Comparison of ENCODE assay signal across 8 cellular contexts in genomic region chr1:26541816-26542711, GRCh38. TPM values are rescaled to one million over a fixed set of nuclear protein-coding genes. Genes with fewer than 3 reads are reported as not detected.
DNase-seq lines count a peak whose midpoint lies in the region; ATAC-seq, FAIRE-seq and TF ChIP-seq lines count a peak whose summit lies in the region.

No MANE protein-coding gene starts in this region.

- POLR2A ChIA-PET in WTC11 (lab: Charles Lee) (interaction anchor here (1.3 to 1.4 kb wide), 2 partner anchors 12 to 41 kb away, joined by 3 to 5 read pairs; partner anchors contain the start of gene RPS6KA1), HepG2 (lab: Yijun Ruan, JAX) (no interaction called here)

- H3K4me3 ChIP-seq in DOHH2 (ENCODE audit: low read length): peak overlapping the region; percentile 78
- H3K4me3 ChIP-seq in cardiac fibroblast (replicated peaks in 1 of 2; ENCODE audit: low read depth in 2 of 2, low read length in 2 of 2): no peak overlapping the region
- H3K4me3 ChIP-seq in HepG2 (replicated peaks in 1 of 3; ENCODE audit: insufficient read depth in 1 of 3, low read depth in 2 of 3, low read length in 3 of 3): no peak overlapping the region

- peaks cover 12% of the 10 kb centered on the region for H3K36me3 ChIP-seq in DOHH2 (ENCODE audit: control insufficient read depth, low read length)
- peaks cover 8 to 16% of the 10 kb centered on the region in 2 experiments for H3K36me3 ChIP-seq in HepG2 (replicated peaks in 1 of 2; ENCODE audit: control insufficient read depth in 1 of 2, insufficient read depth in 2 of 2, low read length in 2 of 2)

- no TSS peak for BruUV-seq in HepG2 (replicated peaks; lab: Mats Ljungman, UMichigan)

- TF ChIP-seq CTCF in DOHH2 (IDR thresholded peaks at IDR 0.05; ENCODE audit: low read depth, low read length, poor library complexity, severe bottlenecking): peak; percentile 58
- TF ChIP-seq CTCF in WTC11 (IDR thresholded peaks at IDR 0.05): no peak
- peak; percentile 31 for TF ChIP-seq CTCF in cardiac fibroblast (IDR thresholded peaks at IDR 0.05; ENCODE audit: low read depth, low read length)
- no peak; the same call in 1 of the 2 replicates for TF ChIP-seq CTCF in HepG2 (CRISPR knock-in tag; IDR thresholded peaks at IDR 0.05)

- peak overlapping the region; percentile 98 for H3K4me2 ChIP-seq in DOHH2 (ENCODE audit: low read length)
- no peak overlapping the region for H3K4me2 ChIP-seq in HepG2 (ENCODE audit: low read depth, low read length)

- no peak for TF ChIP-seq POLR2A in HepG2 (IDR thresholded peaks at IDR 0.05; ENCODE audit: insufficient read depth in 1 of 2, low read depth in 2 of 2, low read length in 2 of 2)

- H3F3A ChIP-seq in DOHH2 (ENCODE audit: control insufficient read depth, insufficient read depth): peaks cover 30% of the 10 kb centered on the region

- H3K9me3 ChIP-seq in DOHH2 (ENCODE audit: control insufficient read depth, insufficient read depth, low read length): no peaks in the 10 kb centered on the region
- no peaks in the 10 kb centered on the region for H3K9me3 ChIP-seq in HepG2 (ENCODE audit: low read length)

- peaks cover 26% of the 10 kb centered on the region for H3K4me1 Mint-ChIP-seq in WTC11

- H3K4me3 Mint-ChIP-seq in WTC11: no peak overlapping the region

- intact Hi-C loops in HepG2 (cut with micrococcal nuclease; ENCODE audit: unreplicated experiment): no loop called here

- in situ Hi-C loops in HepG2 (cut with HindIII; ENCODE audit: extremely low pct_ligation_motif_present, low pct_unique_long_range_greater_than_20kb): no loop called here

- H3K9ac ChIP-seq in HepG2 (ENCODE audit: insufficient read depth, low read depth, low read length): no peak overlapping the region

- no peak for FAIRE-seq in HepG2 (lab: Jason Lieb, UNC)

- peak overlapping the region; percentile 40 for H3K27ac Mint-ChIP-seq in WTC11

- ATAC-seq in GM21423 (IDR thresholded peaks at IDR 0.05; ENCODE audit: unreplicated experiment): peak; percentile 50
- ATAC-seq in WTC11: peak; percentile 93
- ATAC-seq in HepG2: peak; percentile 80

- no peaks in the 10 kb centered on the region for H3K9me2 ChIP-seq in DOHH2 (replicated peaks; ENCODE audit: control insufficient read depth, low read length)

- H3K27ac ChIP-seq in DOHH2 (ENCODE audit: low read depth, low read length) (peak overlapping the region; percentile 95), HepG2 (ENCODE audit: extremely low read length, insufficient read depth, low read length) (no peak overlapping the region)

- H3K9me3 Mint-ChIP-seq in WTC11: no peaks in the 10 kb centered on the region

- no peak overlapping the region for H2AFZ ChIP-seq in HepG2 (ENCODE audit: low read length)

- no peak for TF ChIP-seq RAD21 in HepG2 (CRISPR knock-in tag; IDR thresholded peaks at IDR 0.05)

- peaks cover 11% of the 10 kb centered on the region for H3K36me3 Mint-ChIP-seq in WTC11

- peaks cover 25% of the 10 kb centered on the region for H3K79me2 ChIP-seq in DOHH2 (ENCODE audit: control insufficient read depth, low read length)
- no peaks in the 10 kb centered on the region for H3K79me2 ChIP-seq in HepG2 (ENCODE audit: insufficient read depth, low read length)

- DNase-seq in HuH-7 (ENCODE audit: low spot score) (peak; percentile 76), WTC11 (ENCODE audit: low spot score) (peak; percentile 73), cardiac fibroblast (ENCODE audit: low read depth in 2 of 2) (peak; percentile 80 to 95), HepG2 (ENCODE audit: low spot score) (peak; percentile 47), NCI-H2171 treated with DMSO at 0.1 percent for 48 hours (lab: John Stamatoyannopoulos, UW) (no peak)
- DNase-seq in stimulated activated CD4-positive, alpha-beta T cell treated with anti-CD3 and anti-CD28 coated beads, TNF-alpha, amount 100 ng/mL, for 48 hours (ENCODE audit: low read depth in 3 of 3): peak; percentile 65 to 74 (median 68)

- no peaks in the 10 kb centered on the region for H3K27me3 ChIP-seq in DOHH2 (ENCODE audit: control insufficient read depth, low read length)
- H3K27me3 ChIP-seq in HepG2 (ENCODE audit: control insufficient read depth in 1 of 2, insufficient read depth in 2 of 2, low read length in 2 of 2): no peaks in the 10 kb centered on the region

- H3K27me3 Mint-ChIP-seq in WTC11 (ENCODE audit: low read depth): no peaks in the 10 kb centered on the region

- H4K20me1 ChIP-seq in DOHH2 (ENCODE audit: control insufficient read depth, insufficient read depth, low read depth, low read length) (no peaks in the 10 kb centered on the region; the same call in 1 of the 2 replicates), HepG2 (ENCODE audit: insufficient read depth, low read length) (peaks cover 2% of the 10 kb centered on the region)

- CTCF ChIA-PET in WTC11 (lab: Charles Lee): interaction anchor here (0.8 to 5.4 kb wide), 10 partner anchors 11 to 326 kb away, joined by 3 to 85 read pairs (median 6); partner anchors contain the start of genes PIGV and RPS6KA1
- CTCF ChIA-PET in HepG2 (lab: Yijun Ruan, JAX; ENCODE audit: low intra/inter-chr PET ratio, low total read pairs): interaction anchor here (0.7 kb wide), 1 partner anchor 11 kb away, joined by 3 read pairs; no protein-coding TSS in a partner anchor

- 88% methylated on average over 9 of the region's 18 CpGs for WGBS in HepG2 (ENCODE audit: low lambda C conversion rate)

- peaks cover 97% of the 10 kb centered on the region for H3K4me1 ChIP-seq in DOHH2 (ENCODE audit: control insufficient read depth, low read length)
- H3K4me1 ChIP-seq in HepG2 (ENCODE audit: insufficient read depth, low read length): peaks cover 25% of the 10 kb centered on the region

- no peak for TF ChIP-seq EP300 in HepG2 (IDR thresholded peaks at IDR 0.05; ENCODE audit: low read depth in 2 of 2, low read length in 2 of 2)
- TF ChIP-seq EP300 in HepG2 (CRISPR knock-in tag; IDR thresholded peaks at IDR 0.05; ENCODE audit: borderline replicate concordance): no peak

TF ChIP-seq in HepG2, 621 proteins besides CTCF, POLR2A, EP300 and RAD21 (continues in another document):
- TF ChIP-seq ELF3 (CRISPR knock-in tag; IDR thresholded peaks at IDR 0.05) (peak; percentile 70), ZFP36L1 (CRISPR knock-in tag; IDR thresholded peaks at IDR 0.05) (no peak), AGO2 (optimal IDR thresholded peaks at IDR 0.05; ENCODE audit: low read depth, low read length) (no peak)
- TF ChIP-seq, protein P1, sequence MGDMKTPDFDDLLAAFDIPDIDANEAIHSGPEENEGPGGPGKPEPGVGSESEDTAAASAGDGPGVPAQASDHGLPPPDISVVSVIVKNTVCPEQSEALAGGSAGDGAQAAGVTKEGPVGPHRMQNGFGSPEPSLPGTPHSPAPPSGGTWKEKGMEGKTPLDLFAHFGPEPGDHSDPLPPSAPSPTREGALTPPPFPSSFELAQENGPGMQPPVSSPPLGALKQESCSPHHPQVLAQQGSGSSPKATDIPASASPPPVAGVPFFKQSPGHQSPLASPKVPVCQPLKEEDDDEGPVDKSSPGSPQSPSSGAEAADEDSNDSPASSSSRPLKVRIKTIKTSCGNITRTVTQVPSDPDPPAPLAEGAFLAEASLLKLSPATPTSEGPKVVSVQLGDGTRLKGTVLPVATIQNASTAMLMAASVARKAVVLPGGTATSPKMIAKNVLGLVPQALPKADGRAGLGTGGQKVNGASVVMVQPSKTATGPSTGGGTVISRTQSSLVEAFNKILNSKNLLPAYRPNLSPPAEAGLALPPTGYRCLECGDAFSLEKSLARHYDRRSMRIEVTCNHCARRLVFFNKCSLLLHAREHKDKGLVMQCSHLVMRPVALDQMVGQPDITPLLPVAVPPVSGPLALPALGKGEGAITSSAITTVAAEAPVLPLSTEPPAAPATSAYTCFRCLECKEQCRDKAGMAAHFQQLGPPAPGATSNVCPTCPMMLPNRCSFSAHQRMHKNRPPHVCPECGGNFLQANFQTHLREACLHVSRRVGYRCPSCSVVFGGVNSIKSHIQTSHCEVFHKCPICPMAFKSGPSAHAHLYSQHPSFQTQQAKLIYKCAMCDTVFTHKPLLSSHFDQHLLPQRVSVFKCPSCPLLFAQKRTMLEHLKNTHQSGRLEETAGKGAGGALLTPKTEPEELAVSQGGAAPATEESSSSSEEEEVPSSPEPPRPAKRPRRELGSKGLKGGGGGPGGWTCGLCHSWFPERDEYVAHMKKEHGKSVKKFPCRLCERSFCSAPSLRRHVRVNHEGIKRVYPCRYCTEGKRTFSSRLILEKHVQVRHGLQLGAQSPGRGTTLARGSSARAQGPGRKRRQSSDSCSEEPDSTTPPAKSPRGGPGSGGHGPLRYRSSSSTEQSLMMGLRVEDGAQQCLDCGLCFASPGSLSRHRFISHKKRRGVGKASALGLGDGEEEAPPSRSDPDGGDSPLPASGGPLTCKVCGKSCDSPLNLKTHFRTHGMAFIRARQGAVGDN (CRISPR knock-in tag; IDR thresholded peaks at IDR 0.05): peak; percentile 40; the same call in 1 of the 2 replicates

RNA-seq across cellular contexts. Expression of gene RPS6KA1, which starts 12.5 kb away (rescaled TPM):
- 55.6 to 65.5 TPM (median 57.7 TPM) in 3 replicates for total RNA-seq in WTC11 (2021)
- 24.0 and 24.2 TPM in 2 replicates for total RNA-seq in HepG2 (2016; rRNA removed; fragmentation: Illumina TruSeq; extraction: Trizol)
- 6.4 and 8.1 TPM in 2 replicates for total RNA-seq in HepG2 (2016; cell fraction: cytosol; rRNA removed; fragmentation: Illumina TruSeq; extraction: Trizol; ENCODE audit: low read depth)
- 23.3 and 24.8 TPM in 2 replicates for total RNA-seq in HepG2 (2016; cell fraction: insoluble cytoplasmic fraction; rRNA removed; fragmentation: Illumina TruSeq; extraction: Trizol)
- total RNA-seq in HepG2 (2016; cell fraction: membrane; rRNA removed; fragmentation: Illumina TruSeq; extraction: Trizol): 14.4 and 16.8 TPM in 2 replicates
- 17.9 and 19.0 TPM in 2 replicates for total RNA-seq in HepG2 (2016; cell fraction: nucleus; rRNA removed; fragmentation: Illumina TruSeq; extraction: Trizol)
- 19.6 and 22.1 TPM in 2 replicates for polyA plus RNA-seq in HepG2 (2011; rRNA removed)
- 15.0 and 20.1 TPM in 2 replicates for polyA plus RNA-seq in HepG2 (2011; cell fraction: cytosol; rRNA removed)
- 28.9 and 37.3 TPM in 2 replicates for polyA plus RNA-seq in HepG2 (2011; cell fraction: nucleus; rRNA removed)
- polyA plus RNA-seq in HepG2 (2012): 14.7 and 15.4 TPM in 2 replicates
- polyA plus RNA-seq in HepG2 (2016; cell fraction: cytosol; fragmentation: Illumina TruSeq; extraction: Trizol; ENCODE audit: low read depth): 4.1 and 4.3 TPM in 2 replicates
- 20.9 and 24.6 TPM in 2 replicates for polyA plus RNA-seq in HepG2 (2016; cell fraction: insoluble cytoplasmic fraction; fragmentation: Illumina TruSeq; extraction: Trizol; ENCODE audit: low read depth)
- 10.2 and 12.6 TPM in 2 replicates for polyA plus RNA-seq in HepG2 (2016; cell fraction: membrane; fragmentation: Illumina TruSeq; extraction: Trizol; ENCODE audit: low read depth)
- polyA plus RNA-seq in HepG2 (2016; cell fraction: nucleus; fragmentation: Illumina TruSeq; extraction: Trizol; ENCODE audit: insufficient read depth, low read depth): 28.1 and 28.2 TPM in 2 replicates
- 43.2 and 122 TPM in 2 replicates for polyA minus RNA-seq in HepG2 (2011; rRNA and poly(A)+ RNA removed; ENCODE audit: low replicate concordance)
- 22.6 TPM in 2 replicates for polyA minus RNA-seq in HepG2 (2011; cell fraction: cytosol; rRNA and poly(A)+ RNA removed)
- polyA minus RNA-seq in HepG2 (2011; cell fraction: nucleus; rRNA and poly(A)+ RNA removed): 18.8 and 26.6 TPM in 2 replicates

Comparison
In these comparisons a context has a peak if more than half of its experiments do, and no peak if none do; other contexts are left out.
1. CTCF ChIP-seq: peak in DOHH2 (single experiment) and cardiac fibroblast (single experiment); none in WTC11 (single experiment) and HepG2 (single experiment).
2. Peak in every context shown above with its lines, with median percentiles within 50 percentile points of each other: ATAC-seq.